ENCODE assay signal across 15 cellular contexts in genomic region chr3:25830373-25831305, GRCh38. TPM values are rescaled to one million over a fixed set of nuclear protein-coding genes. Genes with fewer than 3 reads are reported as not detected.
DNase-seq lines count a peak whose midpoint lies in the region; ATAC-seq and TF ChIP-seq lines count a peak whose summit lies in the region.
"Had no signal": no experiment of that assay in that cellular context is flagged by ENCODE, and none has a peak within 500 bp of the region (broad histone marks: within the 10 kb centered on the region; RNA-seq: fewer than 3 reads in every experiment).

No MANE protein-coding gene starts in this region.

- no peak overlapping the region for H3K56ac ChIP-seq in mesendoderm (ENCODE audit: low read length)

- H3K36me3 Mint-ChIP-seq in glutamatergic neuron (ENCODE audit: unreplicated experiment) = no peaks in the 10 kb centered on the region
- H3K36me3 Mint-ChIP-seq: naive B cell, T-cell had no signal

- H3K4me1 ChIP-seq in SK-N-SH (ENCODE audit: control insufficient read depth in 1 of 2, insufficient read depth in 2 of 2, low read depth in 1 of 2, low read length in 1 of 2) = peaks cover 0 to 7% of the 10 kb centered on the region in 2 experiments; a peak in 3 of 4 replicates
- H3K4me1 ChIP-seq in mesendoderm (ENCODE audit: control insufficient read depth, low read depth, low read length) = peaks cover 2% of the 10 kb centered on the region
- H3K4me1 ChIP-seq: right atrium auricular region had no signal

- no peaks in the 10 kb centered on the region for H3K27me3 ChIP-seq in SK-N-SH (ENCODE audit: insufficient read depth)
- H3K27me3 ChIP-seq in mesendoderm (ENCODE audit: insufficient read depth, low read length, poor library complexity) = no peaks in the 10 kb centered on the region
- H3K27me3 ChIP-seq: right atrium auricular region had no signal

- CTCF ChIA-PET in SK-N-SH (lab: Yijun Ruan, JAX) = interaction anchor here (0.6 to 2.2 kb wide), 12 partner anchors 24 to 237 kb away, joined by 3 to 14 read pairs (median 4); partner anchors contain the start of gene OXSM

- H3K4me3 ChIP-seq in SK-N-SH (ENCODE audit: low read depth in 2 of 2, low read length in 1 of 2) (no peak overlapping the region), mesendoderm (ENCODE audit: low read length) (no peak overlapping the region)
- H3K4me3 ChIP-seq: right atrium auricular region had no signal

- H4K20me1 ChIP-seq in SK-N-SH (ENCODE audit: insufficient read depth) = no peaks in the 10 kb centered on the region

- H2AFZ ChIP-seq in SK-N-SH (ENCODE audit: low read depth) = no peak overlapping the region

- H3K36me3 ChIP-seq in SK-N-SH (replicated peaks in 1 of 2; ENCODE audit: control insufficient read depth in 1 of 2, insufficient read depth in 2 of 2, low read length in 1 of 2) (no peaks in the 10 kb centered on the region), mesendoderm (ENCODE audit: control insufficient read depth, insufficient read depth, low read length) (no peaks in the 10 kb centered on the region)
- H3K36me3 ChIP-seq: right atrium auricular region had no signal

- H3K23ac ChIP-seq in mesendoderm (ENCODE audit: low read length) = no peak overlapping the region

- H3K9ac ChIP-seq in SK-N-SH (no peak overlapping the region), mesendoderm (ENCODE audit: low read length) (no peak overlapping the region)

- TF ChIP-seq EP300 in SK-N-SH (IDR thresholded peaks at IDR 0.05; ENCODE audit: borderline replicate concordance in 1 of 2, low read depth in 1 of 2, low read length in 1 of 2) = peak in 1 of 2 experiments; percentile 40; a peak in 1 of 4 replicates

- H4K5ac ChIP-seq in mesendoderm (ENCODE audit: low read length) = no peak overlapping the region

- no peaks in the 10 kb centered on the region for H3K9me2 ChIP-seq in SK-N-SH

- H3K27ac Mint-ChIP-seq in glutamatergic neuron (ENCODE audit: unreplicated experiment) = no peak overlapping the region
- H3K27ac Mint-ChIP-seq: T-cell had no signal

- H3K27ac ChIP-seq in SK-N-SH (ENCODE audit: low read depth in 2 of 2, low read length in 1 of 2) (peak overlapping the region in 1 of 2 experiments; percentile 91; a peak in 2 of 4 replicates), mesendoderm (ENCODE audit: low read depth, low read length) (no peak overlapping the region)
- H3K27ac ChIP-seq: right atrium auricular region had no signal

- WGBS in SK-N-SH (ENCODE audit: low lambda C conversion rate) = 60% methylated on average over 6 of the region's 6 CpGs
- WGBS in mesendoderm (ENCODE audit: extremely low coverage, insufficient coverage, low lambda C conversion rate) = no CpG with 5 or more reads among the region's 6 CpGs

- peak; percentile 7; the same call in 1 of the 2 replicates for TF ChIP-seq RAD21 in SK-N-SH (IDR thresholded peaks at IDR 0.05; ENCODE audit: low read length)

- DNase-seq in Ammon's horn (ENCODE audit: low spot score) (peak; percentile 51), NCI-H2081 treated with DMSO at 0.1 percent for 48 hours (lab: John Stamatoyannopoulos, UW) (peak; percentile 48), SK-N-SH (peak; percentile 30), mesendoderm (peak; percentile 34), glutamatergic neuron (no peak), GM19240 (ENCODE audit: insufficient read length, low spot score) (no peak)
- DNase-seq: activated CD4-positive, CD25-positive, alpha-beta regulatory T cell; activated effector memory CD4-positive, alpha-beta T cell treated with Interleukin-2 at 50 U/mL for 16 hours; naive B cell; NCI-H187; stimulated activated CD4-positive, alpha-beta T cell treated with anti-CD3 and anti-CD28 coated beads, Interleukin-2, amount 100 ng/mL, for 24 hours; T-cell had no signal

- H3F3A ChIP-seq in SK-N-SH (replicated peaks; ENCODE audit: insufficient read depth) = no peaks in the 10 kb centered on the region

- no peak overlapping the region for H3K18ac ChIP-seq in mesendoderm (ENCODE audit: low read length)

- no peak overlapping the region for H2BK15ac ChIP-seq in mesendoderm (replicated peaks; ENCODE audit: low read depth)

- H3K79me1 ChIP-seq in mesendoderm (ENCODE audit: low read length) = no peaks in the 10 kb centered on the region

- H3K4me1 Mint-ChIP-seq in glutamatergic neuron (ENCODE audit: low read depth, unreplicated experiment) = peaks cover 2% of the 10 kb centered on the region

- H2BK120ac ChIP-seq in mesendoderm (ENCODE audit: low read depth, low read length) = no peak overlapping the region

- H3K9me3 Mint-ChIP-seq in glutamatergic neuron (ENCODE audit: unreplicated experiment) = no peaks in the 10 kb centered on the region

- H2AK5ac ChIP-seq in mesendoderm (ENCODE audit: low read length) = no peak overlapping the region

- no peak for TF ChIP-seq CTCF in SK-N-SH (IDR thresholded peaks at IDR 0.05)
- TF ChIP-seq CTCF in glutamatergic neuron (IDR thresholded peaks at IDR 0.05; ENCODE audit: partially characterized antibody, unreplicated experiment) = no peak

- no peaks in the 10 kb centered on the region for H3K79me2 ChIP-seq in SK-N-SH (ENCODE audit: insufficient read depth)
- H3K79me2 ChIP-seq in mesendoderm (ENCODE audit: control insufficient read depth, insufficient read depth, low read length) = no peaks in the 10 kb centered on the region

- H4K8ac ChIP-seq in mesendoderm (ENCODE audit: low read depth, low read length) = no peak overlapping the region

- H3K27me3 Mint-ChIP-seq in glutamatergic neuron (ENCODE audit: unreplicated experiment) = no peaks in the 10 kb centered on the region
- H3K27me3 Mint-ChIP-seq: naive B cell had no signal

- H2BK5ac ChIP-seq in mesendoderm (ENCODE audit: low read length) = no peak overlapping the region

- H3K4ac ChIP-seq in mesendoderm (ENCODE audit: low read depth, low read length) = no peak overlapping the region

- H3K4me2 ChIP-seq in SK-N-SH (no peak overlapping the region), mesendoderm (ENCODE audit: low read length) (no peak overlapping the region)

- H3K4me3 Mint-ChIP-seq in glutamatergic neuron (ENCODE audit: unreplicated experiment) = no peak overlapping the region
- H3K4me3 Mint-ChIP-seq: naive B cell, T-cell had no signal

- H3K9me3 ChIP-seq in SK-N-SH = no peaks in the 10 kb centered on the region

- POLR2A ChIA-PET in SK-N-SH (lab: Yijun Ruan, JAX) = no interaction called here

- no peak for ATAC-seq in GM18519 (IDR thresholded peaks at IDR 0.05; ENCODE audit: low FRiP score, unreplicated experiment)
- no peak for ATAC-seq in GM18861 (IDR thresholded peaks at IDR 0.05; ENCODE audit: unreplicated experiment)
- ATAC-seq: T-cell had no signal

TF ChIP-seq in SK-N-SH, 30 proteins besides CTCF, POLR2A, EP300 and RAD21 (continues in another document):
- TF ChIP-seq MAX (IDR thresholded peaks at IDR 0.05; ENCODE audit: low read depth) (no peak), SMC3 (IDR thresholded peaks at IDR 0.05; ENCODE audit: low read depth, low read length) (peak; percentile 2; the same call in 1 of the 2 replicates), IRF3 (IDR thresholded peaks at IDR 0.05; ENCODE audit: low read depth, low read length) (no peak), FOXJ3 (CRISPR knock-in tag; IDR thresholded peaks at IDR 0.05) (no peak), CHD2 (IDR thresholded peaks at IDR 0.05; ENCODE audit: low read length, partially characterized antibody) (no peak), TEAD4 (IDR thresholded peaks at IDR 0.05; ENCODE audit: borderline replicate concordance, insufficient read depth) (no peak), USF1 (IDR thresholded peaks at IDR 0.05; ENCODE audit: borderline replicate concordance, low read depth) (no peak), RXRA (IDR thresholded peaks at IDR 0.05; ENCODE audit: borderline replicate concordance, low read depth) (no peak), MXI1 (IDR thresholded peaks at IDR 0.05; ENCODE audit: low read depth, low read length) (peak; percentile 31; the same call in 1 of the 2 replicates), YY1 (IDR thresholded peaks at IDR 0.05; ENCODE audit: low read depth) (no peak), RCOR1 (IDR thresholded peaks at IDR 0.05; ENCODE audit: low read length) (no peak), NFIC (IDR thresholded peaks at IDR 0.05; ENCODE audit: borderline replicate concordance) (no peak), TCF12 (IDR thresholded peaks at IDR 0.05) (no peak), TAF1 (IDR thresholded peaks at IDR 0.05; ENCODE audit: borderline replicate concordance, low read depth, low read length) (no peak)

RNA-seq across cellular contexts. Expression of gene OXSM, which starts 40.7 kb away (rescaled TPM):
- polyA plus RNA-seq in SK-N-SH (2012; rRNA removed) = 12.1 and 21.6 TPM in 2 replicates
- polyA plus RNA-seq in SK-N-SH (2012; cell fraction: cytosol; rRNA removed) = 14.2 and 16.6 TPM in 2 replicates
- polyA plus RNA-seq in SK-N-SH (2012; cell fraction: nucleus; rRNA removed) = 10.4 and 23.9 TPM in 2 replicates
- 1.8 TPM for polyA plus RNA-seq in mesendoderm (2013, experiment 1 of 2)
- polyA plus RNA-seq in mesendoderm (2013, experiment 2 of 2) = 1.7 TPM
- total RNA-seq in glutamatergic neuron (ENCODE audit: unreplicated experiment) = 9.3 TPM

RNA-seq across cellular contexts. Expression of gene NGLY1, which starts 47.4 kb away (rescaled TPM):
- polyA plus RNA-seq in SK-N-SH (2012; rRNA removed) = 6.0 and 7.2 TPM in 2 replicates
- polyA plus RNA-seq in SK-N-SH (2012; cell fraction: cytosol; rRNA removed) = 8.6 and 10.1 TPM in 2 replicates
- polyA plus RNA-seq in SK-N-SH (2012; cell fraction: nucleus; rRNA removed) = 7.4 and 12.1 TPM in 2 replicates
- 18.5 TPM for polyA plus RNA-seq in mesendoderm (2013, experiment 1 of 2)
- 20.2 TPM for polyA plus RNA-seq in mesendoderm (2013, experiment 2 of 2)
- total RNA-seq in glutamatergic neuron (ENCODE audit: unreplicated experiment) = 28.0 TPM

Comparison
In these comparisons a context has a peak if more than half of its experiments do, and no peak if none do; other contexts are left out.
1. DNase-seq: peak in Ammon's horn (single experiment), NCI-H2081 treated with DMSO at 0.1 percent for 48 hours (single experiment), SK-N-SH (single experiment) and mesendoderm (single experiment); none in glutamatergic neuron (single experiment) and GM19240 (single experiment).